Comparison of ENCODE assay signal across 1 cellular context in genomic region chr20:58228484-58229197, GRCh38.
TF ChIP-seq lines count a peak whose summit lies in the region.

Gene ANKRD60 (minus strand): TSS chr20:58228653. CDS start chr20:58228653, 0 bp downstream.

TF ChIP-seq in GM23338, 12 proteins besides CTCF, POLR2A, EP300 and RAD21 (continued from another document):
- TF ChIP-seq ZNF462 (CRISPR knock-in tag; IDR thresholded peaks at IDR 0.05): no peak
- TF ChIP-seq, protein P1, sequence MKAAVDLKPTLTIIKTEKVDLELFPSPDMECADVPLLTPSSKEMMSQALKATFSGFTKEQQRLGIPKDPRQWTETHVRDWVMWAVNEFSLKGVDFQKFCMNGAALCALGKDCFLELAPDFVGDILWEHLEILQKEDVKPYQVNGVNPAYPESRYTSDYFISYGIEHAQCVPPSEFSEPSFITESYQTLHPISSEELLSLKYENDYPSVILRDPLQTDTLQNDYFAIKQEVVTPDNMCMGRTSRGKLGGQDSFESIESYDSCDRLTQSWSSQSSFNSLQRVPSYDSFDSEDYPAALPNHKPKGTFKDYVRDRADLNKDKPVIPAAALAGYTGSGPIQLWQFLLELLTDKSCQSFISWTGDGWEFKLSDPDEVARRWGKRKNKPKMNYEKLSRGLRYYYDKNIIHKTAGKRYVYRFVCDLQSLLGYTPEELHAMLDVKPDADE (IDR thresholded peaks at IDR 0.05): no peak
